ENCODE assay signal across 22 cellular contexts in genomic region chr3:161250116-161250515, GRCh38.
"Had no signal": no experiment of that assay in that cellular context is flagged by ENCODE, and none has a peak within 500 bp of the region (broad histone marks: within the 10 kb centered on the region; RNA-seq: fewer than 3 reads in every experiment).

No MANE protein-coding gene starts in this region.

- DNase-seq: colonic mucosa; cortex of kidney; effector CD8-positive, alpha-beta T cell; effector memory CD8-positive, alpha-beta T cell; endodermal cell; foreskin fibroblast; foreskin melanocyte; gastrocnemius medialis; glutamatergic neuron; head of caudate nucleus; heart right ventricle; hippocampal formation; left cardiac atrium; left lung; left ventricle myocardium superior; lower lobe of right lung; mesenchymal stem cell; mucosa of descending colon; naive B cell had no signal

- H3K9me3 ChIP-seq: colonic mucosa, esophagus muscularis mucosa, gastrocnemius medialis, heart right ventricle, left lung, lower lobe of right lung, mucosa of descending colon had no signal

- ATAC-seq: effector memory CD8-positive, alpha-beta T cell; gastrocnemius medialis; heart right ventricle; left cardiac atrium; left lung; left ventricle myocardium superior; lower lobe of right lung; mucosa of descending colon had no signal

- H3K4me1 ChIP-seq: colonic mucosa, gastrocnemius medialis, left lung, lower lobe of right lung had no signal

- FAIRE-seq: endometrium, keratinocyte had no signal

- H3K27me3 ChIP-seq: colonic mucosa, esophagus muscularis mucosa, gastrocnemius medialis, heart right ventricle, left lung had no signal

- H3K4me3 ChIP-seq: colonic mucosa, esophagus muscularis mucosa, gastrocnemius medialis, heart right ventricle, left lung, lower lobe of right lung, mucosa of descending colon had no signal

- H3K27ac ChIP-seq: colonic mucosa, esophagus muscularis mucosa, gastrocnemius medialis, heart right ventricle, left lung, lower lobe of right lung had no signal
